In genomic region chr1:183942933-183943693, GRCh38 we compare ENCODE assay signal across 1 cellular context.
TF ChIP-seq lines count a peak whose summit lies in the region.

No MANE protein-coding gene starts in this region.

TF ChIP-seq in GM23338, 12 proteins besides CTCF, POLR2A, EP300 and RAD21 (continued from another document):
- TF ChIP-seq ETS1 (IDR thresholded peaks at IDR 0.05) (no peak), EZH2 (IDR thresholded peaks at IDR 0.05; ENCODE audit: low read depth, unreplicated experiment) (no peak), JUNB (IDR thresholded peaks at IDR 0.05; ENCODE audit: unreplicated experiment) (no peak), POLR2AphosphoS5 (IDR thresholded peaks at IDR 0.05; ENCODE audit: low read depth) (no peak), CREB1 (CRISPR knock-in tag; IDR thresholded peaks at IDR 0.05; ENCODE audit: low read depth) (no peak)
- TF ChIP-seq, protein P1, sequence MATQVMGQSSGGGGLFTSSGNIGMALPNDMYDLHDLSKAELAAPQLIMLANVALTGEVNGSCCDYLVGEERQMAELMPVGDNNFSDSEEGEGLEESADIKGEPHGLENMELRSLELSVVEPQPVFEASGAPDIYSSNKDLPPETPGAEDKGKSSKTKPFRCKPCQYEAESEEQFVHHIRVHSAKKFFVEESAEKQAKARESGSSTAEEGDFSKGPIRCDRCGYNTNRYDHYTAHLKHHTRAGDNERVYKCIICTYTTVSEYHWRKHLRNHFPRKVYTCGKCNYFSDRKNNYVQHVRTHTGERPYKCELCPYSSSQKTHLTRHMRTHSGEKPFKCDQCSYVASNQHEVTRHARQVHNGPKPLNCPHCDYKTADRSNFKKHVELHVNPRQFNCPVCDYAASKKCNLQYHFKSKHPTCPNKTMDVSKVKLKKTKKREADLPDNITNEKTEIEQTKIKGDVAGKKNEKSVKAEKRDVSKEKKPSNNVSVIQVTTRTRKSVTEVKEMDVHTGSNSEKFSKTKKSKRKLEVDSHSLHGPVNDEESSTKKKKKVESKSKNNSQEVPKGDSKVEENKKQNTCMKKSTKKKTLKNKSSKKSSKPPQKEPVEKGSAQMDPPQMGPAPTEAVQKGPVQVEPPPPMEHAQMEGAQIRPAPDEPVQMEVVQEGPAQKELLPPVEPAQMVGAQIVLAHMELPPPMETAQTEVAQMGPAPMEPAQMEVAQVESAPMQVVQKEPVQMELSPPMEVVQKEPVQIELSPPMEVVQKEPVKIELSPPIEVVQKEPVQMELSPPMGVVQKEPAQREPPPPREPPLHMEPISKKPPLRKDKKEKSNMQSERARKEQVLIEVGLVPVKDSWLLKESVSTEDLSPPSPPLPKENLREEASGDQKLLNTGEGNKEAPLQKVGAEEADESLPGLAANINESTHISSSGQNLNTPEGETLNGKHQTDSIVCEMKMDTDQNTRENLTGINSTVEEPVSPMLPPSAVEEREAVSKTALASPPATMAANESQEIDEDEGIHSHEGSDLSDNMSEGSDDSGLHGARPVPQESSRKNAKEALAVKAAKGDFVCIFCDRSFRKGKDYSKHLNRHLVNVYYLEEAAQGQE (IDR thresholded peaks at IDR 0.05; ENCODE audit: unreplicated experiment): no peak
